8 cellular contexts compared by ENCODE assay signal in genomic region chr20:50292324-50293243, GRCh38.
A peak's percentile ranks its signal among the peaks of the same experiment; 100 is the strongest.
DNase-seq lines count a peak whose midpoint lies in the region; ATAC-seq, FAIRE-seq and TF ChIP-seq lines count a peak whose summit lies in the region.

No MANE protein-coding gene starts in this region.

- intact Hi-C loops in pancreas (cut with DNase I), result no loop called here

- POLR2A ChIA-PET in activated CD4-positive, alpha-beta memory T cell treated with anti-CD3 and anti-CD28 coated beads, Interleukin-2, amount 10 ng/mL, durations not matched to agents 7 days and 5 days (lab: Charles Lee), result interaction anchor here (0.6 to 1.0 kb wide), 2 partner anchors 8 to 10 kb away, joined by 3 read pairs; no protein-coding TSS in a partner anchor

- no peaks in the 10 kb centered on the region for H3K27me3 Mint-ChIP-seq in activated CD4-positive, alpha-beta memory T cell treated with anti-CD3 and anti-CD28 coated beads, Interleukin-2, amount 10 ng/mL, durations not matched to agents 7 days and 5 days

- no peak for FAIRE-seq in pancreas (lab: Jason Lieb, UNC)

- no peaks in the 10 kb centered on the region for H3K36me3 Mint-ChIP-seq in activated CD4-positive, alpha-beta memory T cell treated with anti-CD3 and anti-CD28 coated beads, Interleukin-2, amount 10 ng/mL, durations not matched to agents 7 days and 5 days (ENCODE audit: low read depth)

- H3K4me1 Mint-ChIP-seq in activated CD4-positive, alpha-beta memory T cell treated with anti-CD3 and anti-CD28 coated beads, Interleukin-2, amount 10 ng/mL, durations not matched to agents 7 days and 5 days, result peaks cover 24% of the 10 kb centered on the region

- H3K27ac ChIP-seq in pancreas, result peak overlapping the region; percentile 35 to 74 (median 51)

- no peaks in the 10 kb centered on the region for H3K9me3 ChIP-seq in pancreas

- no peaks in the 10 kb centered on the region for H3K9me3 Mint-ChIP-seq in activated CD4-positive, alpha-beta memory T cell treated with anti-CD3 and anti-CD28 coated beads, Interleukin-2, amount 10 ng/mL, durations not matched to agents 7 days and 5 days

- H3K4me3 ChIP-seq in HFF-Myc (replicated peaks; ENCODE audit: low read depth, low read length), result no peak overlapping the region
- H3K4me3 ChIP-seq in pancreas, result no peak overlapping the region

- peak; percentile 60 for DNase-seq in 8988T
- DNase-seq in HFF-Myc (ENCODE audit: extremely low read depth, low read depth), result peak; percentile 93
- DNase-seq in activated CD4-positive, alpha-beta memory T cell treated with anti-CD3 and anti-CD28 coated beads, Interleukin-2, amount 10 ng/mL, durations not matched to agents 7 days and 5 days, result peak; percentile 66
- peak; percentile 91 for DNase-seq in glomerular visceral epithelial cell (ENCODE audit: extremely low spot score)
- DNase-seq in pancreas, result peak; percentile 80 to 93 (median 85)
- no peak for DNase-seq in NCI-H2171 treated with DMSO at 0.1 percent for 48 hours (lab: John Stamatoyannopoulos, UW)
- DNase-seq in activated gamma-delta T cell treated with Interleukin-2 at 50 U/mL for 16 hours, result no peak

- no peaks in the 10 kb centered on the region for H3K36me3 ChIP-seq in pancreas

- CTCF ChIA-PET in activated CD4-positive, alpha-beta memory T cell treated with anti-CD3 and anti-CD28 coated beads, Interleukin-2, amount 10 ng/mL, durations not matched to agents 7 days and 5 days (lab: Charles Lee), result interaction anchor here (0.6 kb wide), 1 partner anchor 186 kb away, joined by 4 read pairs; no protein-coding TSS in a partner anchor

- ATAC-seq in pancreas (peak; percentile 79 to 90 (median 88)), GM21367 (IDR thresholded peaks at IDR 0.05; ENCODE audit: unreplicated experiment) (no peak)

- H3K4me1 ChIP-seq in pancreas, result peaks cover 0 to 12% (median 0%) of the 10 kb centered on the region in 3 donors

- TF ChIP-seq CTCF in HFF-Myc (IDR thresholded peaks at IDR 0.05; ENCODE audit: low read depth, low read length, missing control alignments), result no peak
- no peak for TF ChIP-seq CTCF in pancreas (IDR thresholded peaks at IDR 0.05)

- H3K27me3 ChIP-seq in pancreas, result no peaks in the 10 kb centered on the region

- H3K4me3 Mint-ChIP-seq in activated CD4-positive, alpha-beta memory T cell treated with anti-CD3 and anti-CD28 coated beads, Interleukin-2, amount 10 ng/mL, durations not matched to agents 7 days and 5 days, result no peak overlapping the region

- no peak overlapping the region for H3K27ac Mint-ChIP-seq in activated CD4-positive, alpha-beta memory T cell treated with anti-CD3 and anti-CD28 coated beads, Interleukin-2, amount 10 ng/mL, durations not matched to agents 7 days and 5 days

- 38 to 41% methylated on average over 30 of the region's 30 CpGs for WGBS in pancreas, 2 donors

Comparison
In these comparisons a context has a peak if more than half of its experiments do, and no peak if none do; other contexts are left out.
1. DNase-seq: peak in 8988T (single experiment), HFF-Myc (single experiment), activated CD4-positive, alpha-beta memory T cell treated with anti-CD3 and anti-CD28 coated beads, Interleukin-2, amount 10 ng/mL, durations not matched to agents 7 days and 5 days (single experiment), glomerular visceral epithelial cell (single experiment) and pancreas (6 of 6); none in NCI-H2171 treated with DMSO at 0.1 percent for 48 hours (single experiment) and activated gamma-delta T cell treated with Interleukin-2 at 50 U/mL for 16 hours (single experiment).